Comparison of ENCODE assay signal across 11 cellular contexts in the genomic region with DNA sequence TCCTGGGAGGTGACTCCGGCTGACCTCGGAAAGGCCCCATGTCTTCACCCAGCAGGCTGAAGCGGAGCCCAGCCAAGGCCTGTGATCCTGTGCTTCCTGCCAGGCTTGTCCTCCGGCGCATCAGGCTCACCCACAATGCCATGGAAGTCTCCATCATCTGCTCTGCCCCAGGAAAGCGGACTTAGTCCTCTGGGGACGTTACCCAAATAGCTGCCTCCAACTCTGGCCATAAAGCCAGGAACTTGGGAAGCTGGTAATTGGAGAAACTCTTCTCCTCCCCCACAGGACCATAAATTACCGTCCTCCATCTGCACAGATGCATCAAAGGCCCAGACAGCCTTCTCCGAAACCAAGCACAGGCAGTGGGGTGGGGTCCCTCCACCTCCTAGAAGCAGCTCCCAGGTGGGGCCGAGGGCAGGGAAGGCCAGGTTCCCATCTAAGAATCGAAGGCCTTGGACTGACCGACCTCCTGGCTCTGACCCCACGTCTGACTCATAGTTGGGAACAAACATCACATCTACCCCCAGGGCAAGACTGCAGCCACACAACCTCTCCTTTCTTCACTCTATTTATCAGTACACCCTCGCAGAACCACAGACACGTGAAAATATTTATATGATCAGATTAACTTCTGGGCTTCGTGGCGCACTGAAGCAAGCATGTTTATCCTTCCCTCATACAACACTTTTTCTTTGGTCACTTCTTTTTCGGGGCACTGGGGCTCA. TPM values are rescaled to one million over a fixed set of nuclear protein-coding genes. Genes with fewer than 3 reads are reported as not detected.
A peak's percentile ranks its signal among the peaks of the same experiment; 100 is the strongest.
DNase-seq lines count a peak whose midpoint lies in the region; ATAC-seq, FAIRE-seq and TF ChIP-seq lines count a peak whose summit lies in the region.
"Had no signal": no experiment of that assay in that cellular context is flagged by ENCODE, and none has a peak within 500 bp of the region (broad histone marks: within the 10 kb centered on the region; RNA-seq: fewer than 3 reads in every experiment).

No MANE protein-coding gene starts in this region.

- H3K27ac ChIP-seq in RWPE1, result peak overlapping the region; percentile 36
- H3K27ac ChIP-seq in pancreas, result no peak overlapping the region

- CTCF ChIA-PET in Caco-2 (lab: Charles Lee), result no interaction called here
- CTCF ChIA-PET in RWPE1 (lab: Yijun Ruan, JAX), result interaction anchor here (1.3 kb wide), 2 partner anchors 49 to 51 kb away, joined by 4 read pairs; no protein-coding TSS in a partner anchor

- FAIRE-seq in pancreas (lab: Jason Lieb, UNC), result no peak

- peak overlapping the region; percentile 24 for H3K27ac Mint-ChIP-seq in Caco-2 (ENCODE audit: unreplicated experiment)

- POLR2A ChIA-PET in Caco-2 (lab: Charles Lee), result no interaction called here
- POLR2A ChIA-PET in RWPE1 (lab: Yijun Ruan, JAX; ENCODE audit: low non-redundant PET), result no interaction called here

- H3K4me3 ChIP-seq in Caco-2 (ENCODE audit: low read depth, low read length) (no peak overlapping the region), pancreas (no peak overlapping the region)

- H3K4me3 Mint-ChIP-seq in Caco-2 (ENCODE audit: unreplicated experiment), result no peak overlapping the region

- H3K27me3 ChIP-seq in Caco-2 (replicated peaks; ENCODE audit: control insufficient read depth, insufficient read depth, low read length), result no peaks in the 10 kb centered on the region
- H3K27me3 ChIP-seq in pancreas, result no peaks in the 10 kb centered on the region

- H3K36me3 Mint-ChIP-seq in Caco-2 (ENCODE audit: insufficient read depth, unreplicated experiment), result peaks cover 6% of the 10 kb centered on the region

- WGBS in pancreas, 2 donors, result 56 to 63% methylated on average over 18 of the region's 18 CpGs

- ATAC-seq in pancreas (peak in 3 of 4 donors; percentile 61 to 78 (median 70)), HG03342 (IDR thresholded peaks at IDR 0.05; ENCODE audit: unreplicated experiment) (no peak), GM21825 (IDR thresholded peaks at IDR 0.05; ENCODE audit: unreplicated experiment) (no peak)

- peaks cover 15% of the 10 kb centered on the region for H3K4me1 Mint-ChIP-seq in Caco-2 (ENCODE audit: low read depth, unreplicated experiment)

- no TSS peak for BruUV-seq in Caco-2 (replicated peaks; lab: Mats Ljungman, UMichigan)

- H3K36me3 ChIP-seq in Caco-2 (ENCODE audit: control insufficient read depth, insufficient read depth, low read length), result no peaks in the 10 kb centered on the region
- no peaks in the 10 kb centered on the region for H3K36me3 ChIP-seq in pancreas

- H3K27me3 Mint-ChIP-seq in Caco-2 (ENCODE audit: insufficient read depth, unreplicated experiment), result no peaks in the 10 kb centered on the region

- TF ChIP-seq CTCF in Caco-2 (IDR thresholded peaks at IDR 0.05; ENCODE audit: insufficient read depth in 1 of 2, low read depth in 1 of 2, low read length in 1 of 2, severe bottlenecking in 1 of 2, unreplicated experiment in 1 of 2) (no peak), RWPE1 (conservative IDR thresholded peaks at IDR 0.05; ENCODE audit: low read depth) (no peak), pancreas (IDR thresholded peaks at IDR 0.05) (no peak)

- H3K9me3 Mint-ChIP-seq in Caco-2 (ENCODE audit: unreplicated experiment), result no peaks in the 10 kb centered on the region

- intact Hi-C loops in Caco-2 (cut with micrococcal nuclease; ENCODE audit: unreplicated experiment), result loop anchor here (10.0 kb wide), 1 partner anchor 50 kb away; no protein-coding TSS in a partner anchor
- intact Hi-C loops in pancreas (cut with DNase I), result no loop called here

- peaks cover 27% of the 10 kb centered on the region for H3K4me1 ChIP-seq in Caco-2
- H3K4me1 ChIP-seq in pancreas, result peaks cover 0 to 9% (median 4%) of the 10 kb centered on the region in 3 donors

- DNase-seq in Caco-2 (peak; percentile 42 to 66), RWPE1 (ENCODE audit: low spot score) (peak; percentile 64), fibroblast of peridontal ligament (ENCODE audit: extremely low read depth) (peak; percentile 70), pancreas (peak in 2 of 6 donors; percentile 35 to 39)
- no peak for DNase-seq in activated CD8-positive, alpha-beta memory T cell treated with anti-CD3 and anti-CD28 coated beads for 24 hours
- DNase-seq in activated CD4-positive, CD25-positive, alpha-beta regulatory T cell treated with anti-CD3 and anti-CD28 coated beads, Interleukin-2, amount 50 U/mL, for 72 hours, result no peak
- DNase-seq: activated naive CD4-positive, alpha-beta T cell treated with Interleukin-2 at 50 U/mL for 16 hours; kidney glomerular epithelial cell; NK-92 treated with Interleukin-12 subunit alpha and Interleukin-12 subunit beta, amount 100 ng/mL, for 24 hours had no signal

- H3K9me3 ChIP-seq in Caco-2, result no peaks in the 10 kb centered on the region
- H3K9me3 ChIP-seq in pancreas, result no peaks in the 10 kb centered on the region

RNA-seq across cellular contexts. Expression of a gene that starts 56.4 kb away (rescaled TPM):
- total RNA-seq in Caco-2 (2022) (10.6 TPM in 2 replicates), pancreas (1 to 10 TPM; 4.4 to 9.8 (median 5.6) TPM)
- polyA plus RNA-seq in pancreas, result 10 to 100 TPM in 1 of 2 donors, 1 to 10 TPM in 1; 8.2 to 13.2 TPM

Comparison
In these comparisons a context has a peak if more than half of its experiments do, and no peak if none do; other contexts are left out.
1. DNase-seq: peak in Caco-2 (2 of 2), RWPE1 (single experiment) and fibroblast of peridontal ligament (single experiment); none in activated CD8-positive, alpha-beta memory T cell treated with anti-CD3 and anti-CD28 coated beads for 24 hours (single experiment) and activated CD4-positive, CD25-positive, alpha-beta regulatory T cell treated with anti-CD3 and anti-CD28 coated beads, Interleukin-2, amount 50 U/mL, for 72 hours (single experiment).
2. ATAC-seq: peak in pancreas (3 of 4); none in HG03342 (single experiment) and GM21825 (single experiment).